Comparison of ENCODE assay signal across 9 cellular contexts in genomic region chr17:18262111-18262510, GRCh38. TPM values are rescaled to one million over a fixed set of nuclear protein-coding genes. Genes with fewer than 3 reads are reported as not detected.
DNase-seq lines count a peak whose midpoint lies in the region; ATAC-seq, FAIRE-seq and TF ChIP-seq lines count a peak whose summit lies in the region.
"Had no signal": no experiment of that assay in that cellular context is flagged by ENCODE, and none has a peak within 500 bp of the region (broad histone marks: within the 10 kb centered on the region; RNA-seq: fewer than 3 reads in every experiment).

No MANE protein-coding gene starts in this region.

- no peaks in the 10 kb centered on the region for H3K36me3 ChIP-seq in OCI-LY1 (ENCODE audit: insufficient read depth, low read length)
- peaks cover 20% of the 10 kb centered on the region for H3K36me3 ChIP-seq in bronchial epithelial cell (ENCODE audit: control insufficient read depth, insufficient read depth, low read length)
- peaks cover 6 to 42% of the 10 kb centered on the region in 2 donors for H3K36me3 ChIP-seq in psoas muscle (ENCODE audit: insufficient read depth in 1 of 2, low read depth in 1 of 2)
- H3K36me3 ChIP-seq in brain microvascular endothelial cell (replicated peaks) = peaks cover 13% of the 10 kb centered on the region

- peak overlapping the region; percentile 92; the same call in 1 of the 2 replicates for H3K4me2 ChIP-seq in OCI-LY1 (ENCODE audit: low read length)

- no peaks in the 10 kb centered on the region for H3K79me2 ChIP-seq in OCI-LY1 (ENCODE audit: insufficient read depth, low read length)

- no peak overlapping the region; the same call in 1 of the 2 replicates for H3K9ac ChIP-seq in OCI-LY1 (ENCODE audit: low read length)

- no peak overlapping the region for H2AFZ ChIP-seq in OCI-LY1 (ENCODE audit: low read length)

- FAIRE-seq in bronchial epithelial cell (lab: Jason Lieb, UNC) = no peak

- DNase-seq in bronchial epithelial cell (ENCODE audit: low read depth) (peak; percentile 33), psoas muscle (no peak), brain microvascular endothelial cell (no peak)
- DNase-seq: central memory CD4-positive, alpha-beta T cell had no signal

- 66 to 69% (median 66%) methylated on average over 2 of the region's 2 CpGs for WGBS in psoas muscle, 3 donors

- intact Hi-C loops in psoas muscle (cut with DNase I) = no loop called here

- in situ Hi-C loops in brain microvascular endothelial cell (cut with HindIII; ENCODE audit: low pct_ligation_motif_present, low sequenced_read_pairs) = no loop called here

- H4K20me1 ChIP-seq in OCI-LY1 (ENCODE audit: insufficient read depth, low read length) = no peaks in the 10 kb centered on the region

- no peak overlapping the region for H3K4me3 ChIP-seq in OCI-LY1 (ENCODE audit: low read depth, low read length, poor library complexity, severe bottlenecking)
- no peak overlapping the region for H3K4me3 ChIP-seq in bronchial epithelial cell (ENCODE audit: low read depth, low read length)
- H3K4me3 ChIP-seq in psoas muscle = peak overlapping the region; percentile 98
- H3K4me3 ChIP-seq in brain microvascular endothelial cell (ENCODE audit: low read depth, low read length) = no peak overlapping the region

- H3K4me1 ChIP-seq in OCI-LY1 (ENCODE audit: insufficient read depth, low read length, severe bottlenecking) = peaks cover 32% of the 10 kb centered on the region
- peaks cover 52% of the 10 kb centered on the region for H3K4me1 ChIP-seq in psoas muscle

- no peaks in the 10 kb centered on the region for H3K9me3 ChIP-seq in OCI-LY1 (ENCODE audit: low read length)
- H3K9me3 ChIP-seq in psoas muscle = no peaks in the 10 kb centered on the region
- H3K9me3 ChIP-seq: left lung, SJSA1 had no signal

- no peak overlapping the region for H3K27ac ChIP-seq in OCI-LY1 (ENCODE audit: low read depth, low read length, poor library complexity, severe bottlenecking)
- peak overlapping the region; percentile 100 for H3K27ac ChIP-seq in psoas muscle
- no peak overlapping the region for H3K27ac ChIP-seq in brain microvascular endothelial cell
- H3K27ac ChIP-seq: SJSA1 had no signal

- no peaks in the 10 kb centered on the region for H3K9me2 ChIP-seq in OCI-LY1 (ENCODE audit: low read depth, low read length)

- H3K27me3 ChIP-seq in OCI-LY1 (ENCODE audit: insufficient read depth, low read length) = no peaks in the 10 kb centered on the region
- H3K27me3 ChIP-seq in bronchial epithelial cell (ENCODE audit: control insufficient read depth, insufficient read depth, low read length) = no peaks in the 10 kb centered on the region
- no peaks in the 10 kb centered on the region for H3K27me3 ChIP-seq in psoas muscle (ENCODE audit: insufficient read depth in 3 of 3, low read length in 2 of 3)
- no peaks in the 10 kb centered on the region for H3K27me3 ChIP-seq in brain microvascular endothelial cell (replicated peaks)
- H3K27me3 ChIP-seq: left lung, SJSA1 had no signal

- ATAC-seq in psoas muscle (no peak), HG02759 (IDR thresholded peaks at IDR 0.05; ENCODE audit: unreplicated experiment) (no peak), HG02763 (IDR thresholded peaks at IDR 0.05; ENCODE audit: unreplicated experiment) (no peak)
- ATAC-seq: left lung had no signal

- TF ChIP-seq CTCF in OCI-LY1 (IDR thresholded peaks at IDR 0.05; ENCODE audit: low read length) (no peak), bronchial epithelial cell (IDR thresholded peaks at IDR 0.05; ENCODE audit: insufficient read depth, low read length, severe bottlenecking) (no peak), psoas muscle (IDR thresholded peaks at IDR 0.05) (no peak), brain microvascular endothelial cell (IDR thresholded peaks at IDR 0.05; ENCODE audit: low read depth, low read length, missing control alignments) (no peak)

- no peaks in the 10 kb centered on the region for H3F3A ChIP-seq in OCI-LY1 (ENCODE audit: insufficient read depth, low read length)

RNA-seq across cellular contexts. Expression of gene MIEF2, which starts 1.6 kb away (rescaled TPM):
- total RNA-seq in bronchial epithelial cell = 21.1 and 23.0 TPM in 2 replicates
- total RNA-seq in psoas muscle = 10 to 100 TPM; 14.3 to 28.4 (median 22.0) TPM
- 10 to 100 TPM in 2 of 3 donors, 1 to 10 TPM in 1; 8.1 to 18.4 (median 11.6) TPM for polyA plus RNA-seq in psoas muscle

RNA-seq across cellular contexts. Expression of gene FLII, which starts 3.6 kb away (rescaled TPM):
- total RNA-seq in bronchial epithelial cell (339 and 517 TPM in 2 replicates), psoas muscle (100 to 1,000 TPM; 517 to 816 (median 599) TPM)
- polyA plus RNA-seq in psoas muscle = 100 to 1,000 TPM; 379 to 491 (median 476) TPM

RNA-seq across cellular contexts. Expression of gene LLGL1, which starts 36.7 kb away (rescaled TPM):
- 20.0 and 23.2 TPM in 2 replicates for total RNA-seq in bronchial epithelial cell
- 1 to 10 TPM; 6.6 to 9.4 (median 8.5) TPM for total RNA-seq in psoas muscle
- polyA plus RNA-seq in psoas muscle = 1 to 10 TPM; 5.1 to 9.5 (median 6.2) TPM

RNA-seq across cellular contexts. Expression of gene TOP3A, which starts 52.7 kb away (rescaled TPM):
- total RNA-seq in bronchial epithelial cell (11.0 and 22.4 TPM in 2 replicates), psoas muscle (10 to 100 TPM in 3 of 4 donors, 1 to 10 TPM in 1; 8.8 to 21.3 (median 14.1) TPM)
- 10 to 100 TPM; 10.5 to 24.3 (median 13.6) TPM for polyA plus RNA-seq in psoas muscle

RNA-seq across cellular contexts. Expression of gene SMCR8, which starts 53.0 kb away (rescaled TPM):
- 13.4 and 14.5 TPM in 2 replicates for total RNA-seq in bronchial epithelial cell
- total RNA-seq in psoas muscle = 10 to 100 TPM in 3 of 4 donors, 1 to 10 TPM in 1; 8.0 to 14.4 (median 12.2) TPM
- polyA plus RNA-seq in psoas muscle = 10 to 100 TPM in 1 of 3 donors, 1 to 10 TPM in 2; 3.9 to 23.4 (median 6.8) TPM
